Comparison of ENCODE assay signal across 12 cellular contexts in the genomic region with DNA sequence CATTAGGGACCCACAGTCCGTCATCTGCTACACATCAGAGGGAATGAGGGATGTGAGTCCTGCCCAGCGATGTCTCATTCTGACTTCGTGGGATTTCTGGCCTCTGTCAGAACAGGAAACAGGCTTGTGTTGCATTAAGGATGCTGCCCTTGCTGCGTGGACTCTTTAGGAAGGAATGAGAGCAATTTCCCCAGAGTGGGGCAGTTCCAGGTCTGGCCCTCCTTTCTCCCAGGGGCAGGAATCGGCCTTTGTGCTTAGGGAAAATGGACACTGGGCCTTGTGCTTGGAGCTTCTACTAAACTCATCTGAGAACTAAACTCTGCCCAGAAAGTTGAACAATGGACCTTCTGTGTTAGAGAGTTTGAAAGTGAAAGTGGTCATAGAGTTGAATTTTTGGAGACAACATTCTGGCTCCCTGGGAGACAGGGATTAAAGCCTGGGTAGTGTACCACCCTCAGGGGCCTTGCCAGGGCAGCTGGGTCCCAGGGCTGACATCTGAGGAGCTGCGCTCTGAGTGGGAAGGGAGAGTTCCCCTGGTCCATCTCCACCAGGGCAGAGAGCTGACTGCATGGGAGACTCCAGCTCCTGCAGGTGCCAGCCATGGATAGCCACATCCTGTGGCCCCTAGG. TPM values are rescaled to one million over a fixed set of nuclear protein-coding genes. Genes with fewer than 3 reads are reported as not detected.
DNase-seq lines count a peak whose midpoint lies in the region; TF ChIP-seq lines count a peak whose summit lies in the region.
"Had no signal": no experiment of that assay in that cellular context is flagged by ENCODE, and none has a peak within 500 bp of the region (broad histone marks: within the 10 kb centered on the region; RNA-seq: fewer than 3 reads in every experiment).

No MANE protein-coding gene starts in this region.

- no peak for DNase-seq in AG04449 (ENCODE audit: low read depth, low spot score)
- peak; percentile 78 for DNase-seq in M059J (ENCODE audit: low read depth)
- DNase-seq in endothelial cell (ENCODE audit: low spot score) = no peak
- DNase-seq in tibial artery = no peak
- DNase-seq in NCI-H82 (lab: John Stamatoyannopoulos, UW) = no peak
- DNase-seq in SKM-1 treated with dmso at 0.1 percent for 144 hours (lab: John Stamatoyannopoulos, UW; ENCODE audit: unreplicated experiment) = no peak
- no peak for DNase-seq in NCI-H526 treated with DMSO at 0.1 percent for 48 hours (lab: John Stamatoyannopoulos, UW)
- DNase-seq: activated CD8-positive, alpha-beta memory T cell treated with anti-CD3 and anti-CD28 coated beads, Interleukin-2, amount 50 U/mL, for 48 hours; CD4-positive, CD25-positive, alpha-beta regulatory T cell; left lung; uterus had no signal

- H3K27ac ChIP-seq in mesodermal cell (ENCODE audit: low read depth, low read length, severe bottlenecking) (peak overlapping the region; percentile 63), tibial artery (no peak overlapping the region)
- H3K27ac ChIP-seq: left lung, uterus had no signal

- no peaks in the 10 kb centered on the region for H3K36me3 ChIP-seq in mesodermal cell (ENCODE audit: control insufficient read depth, insufficient read depth, low read length)
- no peaks in the 10 kb centered on the region for H3K36me3 ChIP-seq in tibial artery
- H3K36me3 ChIP-seq: left lung, uterus had no signal

- no peak for TF ChIP-seq CTCF in AG04449 (IDR thresholded peaks at IDR 0.05; ENCODE audit: insufficient read depth, low read length, missing control alignments)
- TF ChIP-seq CTCF in endothelial cell (IDR thresholded peaks at IDR 0.05; ENCODE audit: unreplicated experiment) = no peak
- no peak for TF ChIP-seq CTCF in tibial artery (IDR thresholded peaks at IDR 0.05)

- peaks cover 23% of the 10 kb centered on the region for H3K4me1 ChIP-seq in mesodermal cell (ENCODE audit: control insufficient read depth, insufficient read depth, low read length, poor library complexity, severe bottlenecking)
- peaks cover 0 to 6% (median 0%) of the 10 kb centered on the region in 4 donors for H3K4me1 ChIP-seq in tibial artery

- H3K27me3 Mint-ChIP-seq in endothelial cell (ENCODE audit: unreplicated experiment) = peaks cover 8% of the 10 kb centered on the region

- peak overlapping the region; percentile 29 for H3K4me3 ChIP-seq in AG04449 (ENCODE audit: low read depth, low read length)
- H3K4me3 ChIP-seq in mesodermal cell (ENCODE audit: extremely low read depth, insufficient read depth, low read length, poor library complexity, severe bottlenecking) = no peak overlapping the region
- H3K4me3 ChIP-seq in tibial artery = no peak overlapping the region
- H3K4me3 ChIP-seq: left lung, uterus had no signal

- H3K9me3 ChIP-seq in mesodermal cell (ENCODE audit: control insufficient read depth, low read length) (no peaks in the 10 kb centered on the region), tibial artery (no peaks in the 10 kb centered on the region)
- H3K9me3 ChIP-seq: left lung, uterus had no signal

- intact Hi-C loops in tibial artery (cut with DNase I; ENCODE audit: low total_unique reads) = no loop called here

- 76 to 84% methylated on average over 4 to 5 of the region's 6 CpGs for WGBS in mesodermal cell (ENCODE audit: insufficient coverage in 2 of 2), 2 experiments

- peaks cover 54% of the 10 kb centered on the region for H3K4me1 Mint-ChIP-seq in endothelial cell (ENCODE audit: unreplicated experiment)

- peak overlapping the region; percentile 9 for H3K27ac Mint-ChIP-seq in endothelial cell (ENCODE audit: unreplicated experiment)
- H3K27ac Mint-ChIP-seq: CD4-positive, CD25-positive, alpha-beta regulatory T cell had no signal

- H3K27me3 ChIP-seq in tibial artery = peaks cover 0 to 4% of the 10 kb centered on the region in 2 donors
- H3K27me3 ChIP-seq: left lung, uterus had no signal

- CTCF ChIA-PET in AG04449 (lab: Yijun Ruan, JAX) = interaction anchor here (1.1 kb wide), 1 partner anchor 47 kb away, joined by 4 read pairs; no protein-coding TSS in a partner anchor

- H3K4me3 Mint-ChIP-seq in endothelial cell (ENCODE audit: unreplicated experiment) = no peak overlapping the region
- H3K4me3 Mint-ChIP-seq: CD4-positive, CD25-positive, alpha-beta regulatory T cell had no signal

- POLR2A ChIA-PET in AG04449 (lab: Yijun Ruan, JAX) = no interaction called here

- no peaks in the 10 kb centered on the region for H3K9me3 Mint-ChIP-seq in endothelial cell (ENCODE audit: unreplicated experiment)

- H3K36me3 Mint-ChIP-seq in endothelial cell (ENCODE audit: low read depth, unreplicated experiment) = no peaks in the 10 kb centered on the region
- H3K36me3 Mint-ChIP-seq: CD4-positive, CD25-positive, alpha-beta regulatory T cell had no signal

RNA-seq across cellular contexts. Expression of gene S1PR3, which starts 37.8 kb away (rescaled TPM):
- total RNA-seq in M059J (2014; rRNA removed; shearing (Covaris generic)) = 10.1 and 20.5 TPM in 2 replicates
- total RNA-seq in endothelial cell (ENCODE audit: unreplicated experiment) = 18.3 TPM
- polyA plus RNA-seq in mesodermal cell (2013, experiment 1 of 2) = 33.1 TPM
- 31.2 TPM for polyA plus RNA-seq in mesodermal cell (2013, experiment 2 of 2)
- total RNA-seq: CD4-positive, CD25-positive, alpha-beta regulatory T cell had no signal
